13 cellular contexts compared by ENCODE assay signal in genomic region chr18:39648616-39649015, GRCh38.
DNase-seq lines count a peak whose midpoint lies in the region; ATAC-seq, FAIRE-seq and TF ChIP-seq lines count a peak whose summit lies in the region.
"Had no signal": no experiment of that assay in that cellular context is flagged by ENCODE, and none has a peak within 500 bp of the region (broad histone marks: within the 10 kb centered on the region; RNA-seq: fewer than 3 reads in every experiment).

No MANE protein-coding gene starts in this region.

- H3K4me1 ChIP-seq in GM23248 (ENCODE audit: insufficient read depth) = peaks cover 5% of the 10 kb centered on the region; the same call in 1 of the 2 replicates
- H3K4me1 ChIP-seq in PC-9 (replicated peaks; ENCODE audit: insufficient read depth) = peaks cover 5% of the 10 kb centered on the region; the same call in 1 of the 2 replicates
- peaks cover 10% of the 10 kb centered on the region for H3K4me1 ChIP-seq in keratinocyte (ENCODE audit: control insufficient read depth, extremely low read depth, insufficient read depth, low read length)
- H3K4me1 ChIP-seq: BE2C had no signal

- H3F3A ChIP-seq in GM23248 (ENCODE audit: insufficient read depth) (peaks cover 14% of the 10 kb centered on the region), PC-9 (ENCODE audit: insufficient read depth, low read depth) (no peaks in the 10 kb centered on the region)

- H3K4me3 ChIP-seq in GM23248 (0 out of 2 replicates have a peak overlapping the region, but pooled peaks have one; percentile 33), PC-9 (no peak overlapping the region), keratinocyte (ENCODE audit: control insufficient read depth in 2 of 3, extremely low read depth in 1 of 3, insufficient read depth in 2 of 3, low read depth in 1 of 3, low read length in 3 of 3) (no peak overlapping the region)
- H3K4me3 ChIP-seq: GM12878 had no signal

- H2AFZ ChIP-seq in GM23248 (peak overlapping the region; percentile 59), PC-9 (no peak overlapping the region), keratinocyte (ENCODE audit: control insufficient read depth, low read length) (no peak overlapping the region)

- H3K27ac ChIP-seq in 22Rv1 (peak overlapping the region; percentile 68), GM23248 (0 out of 2 replicates have a peak overlapping the region, but pooled peaks have one; percentile 17), PC-9 (0 out of 2 replicates have a peak overlapping the region, but pooled peaks have one; percentile 7), keratinocyte (ENCODE audit: control insufficient read depth, insufficient read depth, low read length) (peak overlapping the region; percentile 39)

- intact Hi-C loops in PC-9 (cut with micrococcal nuclease; ENCODE audit: unreplicated experiment) = no loop called here

- H4K20me1 ChIP-seq in GM23248 (ENCODE audit: insufficient read depth) (no peaks in the 10 kb centered on the region), PC-9 (ENCODE audit: insufficient read depth) (no peaks in the 10 kb centered on the region), keratinocyte (ENCODE audit: control insufficient read depth, extremely low read depth, insufficient read depth, low read length) (no peaks in the 10 kb centered on the region)

- CTCF ChIA-PET in PC-9 (lab: Charles Lee) = no interaction called here

- no peak overlapping the region for H3K4me2 ChIP-seq in GM23248 (ENCODE audit: unreplicated experiment)
- no peak overlapping the region for H3K4me2 ChIP-seq in PC-9
- peak overlapping the region; percentile 26 for H3K4me2 ChIP-seq in keratinocyte (ENCODE audit: control insufficient read depth, extremely low read depth, insufficient read depth, low read depth, low read length)

- FAIRE-seq in keratinocyte (lab: Jason Lieb, UNC) = no peak
- FAIRE-seq: GM12878 had no signal

- no peak overlapping the region for H3K9ac ChIP-seq in GM23248
- no peak overlapping the region for H3K9ac ChIP-seq in keratinocyte (ENCODE audit: control insufficient read depth, extremely low read depth, insufficient read depth, low read length)

- dilution Hi-C loops in keratinocyte (cut with MboI; ENCODE audit: extremely low pct_ligation_motif_present, low sequenced_read_pairs) = no loop called here

- H3K9me3 ChIP-seq in GM23248 (ENCODE audit: low read depth) (no peaks in the 10 kb centered on the region), PC-9 (ENCODE audit: insufficient read depth, low read depth) (no peaks in the 10 kb centered on the region), keratinocyte (ENCODE audit: control insufficient read depth, low read depth, low read length) (no peaks in the 10 kb centered on the region)
- H3K9me3 ChIP-seq: BE2C had no signal

- TF ChIP-seq CTCF in 22Rv1 (IDR thresholded peaks at IDR 0.05) = no peak
- TF ChIP-seq CTCF in PC-9 (conservative IDR thresholded peaks at IDR 0.05) = no peak
- TF ChIP-seq CTCF in keratinocyte (optimal IDR thresholded peaks at IDR 0.05 in 1 of 3, IDR thresholded peaks at IDR 0.05 in 1 of 3, conservative IDR thresholded peaks at IDR 0.05 in 1 of 3; ENCODE audit: extremely low read depth in 1 of 3, insufficient read depth in 2 of 3, low read length in 3 of 3) = no peak

- in situ Hi-C loops in GM23248 (cut with MboI) = no loop called here

- H3K36me3 ChIP-seq in GM23248 (ENCODE audit: low read depth) = no peaks in the 10 kb centered on the region
- no peaks in the 10 kb centered on the region for H3K36me3 ChIP-seq in PC-9 (ENCODE audit: low read depth)
- no peaks in the 10 kb centered on the region for H3K36me3 ChIP-seq in keratinocyte (ENCODE audit: control insufficient read depth in 2 of 2, extremely low read depth in 1 of 2, insufficient read depth in 2 of 2, low read length in 2 of 2)
- H3K36me3 ChIP-seq: BE2C had no signal

- DNase-seq in GM23248 (no peak), PC-9 (no peak), keratinocyte (ENCODE audit: low read depth, low spot score) (no peak), middle frontal gyrus (ENCODE audit: extremely low spot score, low spot score) (no peak), inferior parietal cortex (ENCODE audit: extremely low spot score) (no peak)
- DNase-seq: BE2C, DND-41, Karpas-422, NCI-H1417 treated with DMSO at 0.1 percent for 48 hours, Right ventricle myocardium superior had no signal

- POLR2A ChIA-PET in PC-9 (lab: Charles Lee; ENCODE audit: unreplicated experiment) = no interaction called here

- no peaks in the 10 kb centered on the region for H3K9me2 ChIP-seq in GM23248 (ENCODE audit: insufficient read depth)
- no peaks in the 10 kb centered on the region for H3K9me2 ChIP-seq in PC-9 (ENCODE audit: insufficient read depth)

- no peaks in the 10 kb centered on the region for H3K9me1 ChIP-seq in keratinocyte (ENCODE audit: control insufficient read depth, extremely low read depth, insufficient read depth, low read length)

- no peak for ATAC-seq in HG02970 (IDR thresholded peaks at IDR 0.05; ENCODE audit: low FRiP score, unreplicated experiment)
- ATAC-seq: GM12878 had no signal

- no TSS peak for BruUV-seq in PC-9 (replicated peaks; lab: Mats Ljungman, UMichigan)

- no peaks in the 10 kb centered on the region for H3K79me2 ChIP-seq in GM23248 (ENCODE audit: insufficient read depth)
- H3K79me2 ChIP-seq in PC-9 (ENCODE audit: low read depth) = no peaks in the 10 kb centered on the region
- no peaks in the 10 kb centered on the region for H3K79me2 ChIP-seq in keratinocyte (ENCODE audit: control insufficient read depth, insufficient read depth, low read length)

- H3K27me3 ChIP-seq in GM23248 (replicated peaks; ENCODE audit: insufficient read depth) (no peaks in the 10 kb centered on the region), PC-9 (ENCODE audit: insufficient read depth, low read depth) (no peaks in the 10 kb centered on the region), keratinocyte (ENCODE audit: control insufficient read depth, extremely low read depth, insufficient read depth, low read length) (no peaks in the 10 kb centered on the region)
- H3K27me3 ChIP-seq: BE2C had no signal

- WGBS in GM23248 (ENCODE audit: low coverage in 1 of 2, low lambda C conversion rate in 2 of 2, missing lambda C conversion rate in 2 of 2), 2 experiments = 90 to 100% methylated on average over 1 of the region's 1 CpG

Comparison
In these comparisons a context has a peak if more than half of its experiments do, and no peak if none do; other contexts are left out.
1. H3K27ac ChIP-seq: peak in every context shown above with its lines; median percentile 68 in 22Rv1; 39 in keratinocyte; 17 in GM23248; 7 in PC-9.